2 cellular contexts compared by ENCODE assay signal in genomic region chr2:101433465-101433864, GRCh38.
TF ChIP-seq lines count a peak whose summit lies in the region.

No MANE protein-coding gene starts in this region.

TF ChIP-seq in HEK293T, 16 proteins besides CTCF, POLR2A, EP300 and RAD21 (continued from another document):
- peak; percentile 89 for TF ChIP-seq PKNOX1 (IDR thresholded peaks at IDR 0.05)
- TF ChIP-seq BHLHE40 (IDR thresholded peaks at IDR 0.05; ENCODE audit: borderline replicate concordance) = no peak
- no peak for TF ChIP-seq NFRKB (IDR thresholded peaks at IDR 0.05)
- no peak for TF ChIP-seq SUZ12 (IDR thresholded peaks at IDR 0.05)

TF ChIP-seq in endothelial cell of umbilical vein, 7 proteins besides CTCF, POLR2A, EP300 and RAD21 (continued from another document):
- TF ChIP-seq GATA2 (IDR thresholded peaks at IDR 0.05; ENCODE audit: insufficient read depth, insufficient read length, low read depth, low read length) (no peak), POLR2AphosphoS5 (IDR thresholded peaks at IDR 0.05; ENCODE audit: insufficient read depth, low read depth, low read length) (no peak), JUN (IDR thresholded peaks at IDR 0.05; ENCODE audit: borderline replicate concordance, insufficient read depth, insufficient read length, low read depth) (no peak)
